Comparison of ENCODE assay signal across 19 cellular contexts in genomic region chr4:24888475-24888874, GRCh38.
"Had no signal": no experiment of that assay in that cellular context is flagged by ENCODE, and none has a peak within 500 bp of the region (broad histone marks: within the 10 kb centered on the region; RNA-seq: fewer than 3 reads in every experiment).

No MANE protein-coding gene starts in this region.

- H3K4me1 Mint-ChIP-seq: naive thymus-derived CD8-positive, alpha-beta T cell; stimulated activated naive B cell treated with anti-CD40 and anti-IgM and Interleukin-4, amounts not matched to agents 10 μg/mL and 1 μg/mL and 100 μg/mL, for 72 hours; stimulated activated naive CD8-positive, alpha-beta T cell treated with anti-CD3 and anti-CD28 coated beads, Interleukin-15, amount 100 ng/mL, for 72 hours had no signal

- H3K79me2 ChIP-seq: hepatocyte had no signal

- H3K27ac Mint-ChIP-seq: dendritic cell treated with granulocyte-macrophage colony-stimulating factor and Interleukin-4, amounts not matched to agents 40 ng/mL and 50 ng/mL, for 4 days; effector memory CD8-positive, alpha-beta T cell; naive thymus-derived CD8-positive, alpha-beta T cell; stimulated activated naive B cell treated with anti-CD40 and anti-IgM and Interleukin-4, amounts not matched to agents 10 μg/mL and 1 μg/mL and 100 μg/mL, for 72 hours; stimulated activated naive CD8-positive, alpha-beta T cell treated with anti-CD3 and anti-CD28 coated beads, Interleukin-15, amount 100 ng/mL, for 72 hours had no signal

- DNase-seq: effector memory CD8-positive, alpha-beta T cell; foreskin melanocyte; left colon; left ventricle myocardium superior; mesenchymal stem cell; naive thymus-derived CD8-positive, alpha-beta T cell; sigmoid colon; stimulated activated CD4-positive, alpha-beta T cell treated with anti-CD3 and anti-CD28 coated beads, Interleukin-2, amount 100 ng/mL, for 24 hours; stimulated activated CD4-positive, alpha-beta T cell treated with anti-CD3 and anti-CD28 coated beads, Interleukin-4, amount 100 ng/mL, for 4 hours; stimulated activated naive B cell treated with anti-CD40 and anti-IgM and Interleukin-4, amounts not matched to agents 10 μg/mL and 1 μg/mL and 100 μg/mL, for 72 hours; stimulated activated naive CD8-positive, alpha-beta T cell treated with anti-CD3 and anti-CD28 coated beads, Interleukin-15, amount 100 ng/mL, for 72 hours; transverse colon had no signal

- H3K4me3 ChIP-seq: hepatocyte, lung, right atrium auricular region, sigmoid colon, skin epidermis, thoracic aorta, transverse colon had no signal

- H3K36me3 ChIP-seq: neutrophil, right atrium auricular region, sigmoid colon, thoracic aorta, transverse colon had no signal

- H3K4me3 Mint-ChIP-seq: dendritic cell treated with granulocyte-macrophage colony-stimulating factor and Interleukin-4, amounts not matched to agents 40 ng/mL and 50 ng/mL, for 4 days; effector memory CD8-positive, alpha-beta T cell; naive thymus-derived CD8-positive, alpha-beta T cell; stimulated activated naive B cell treated with anti-CD40 and anti-IgM and Interleukin-4, amounts not matched to agents 10 μg/mL and 1 μg/mL and 100 μg/mL, for 72 hours; stimulated activated naive CD8-positive, alpha-beta T cell treated with anti-CD3 and anti-CD28 coated beads, Interleukin-15, amount 100 ng/mL, for 72 hours had no signal

- H3K27ac ChIP-seq: hepatocyte, neutrophil, right atrium auricular region, sigmoid colon, skin epidermis, thoracic aorta, transverse colon had no signal

- H3K4me2 ChIP-seq: hepatocyte had no signal

- H3K4me1 ChIP-seq: right atrium auricular region, transverse colon had no signal

- H3K27me3 ChIP-seq: hepatocyte, neutrophil, right atrium auricular region, sigmoid colon, transverse colon had no signal

- H3K9me3 ChIP-seq: neutrophil, right atrium auricular region, sigmoid colon, thoracic aorta, transverse colon had no signal

- H3K9me3 Mint-ChIP-seq: dendritic cell treated with granulocyte-macrophage colony-stimulating factor and Interleukin-4, amounts not matched to agents 40 ng/mL and 50 ng/mL, for 4 days; effector memory CD8-positive, alpha-beta T cell; stimulated activated naive B cell treated with anti-CD40 and anti-IgM and Interleukin-4, amounts not matched to agents 10 μg/mL and 1 μg/mL and 100 μg/mL, for 72 hours; stimulated activated naive CD8-positive, alpha-beta T cell treated with anti-CD3 and anti-CD28 coated beads, Interleukin-15, amount 100 ng/mL, for 72 hours had no signal

- ATAC-seq: effector memory CD8-positive, alpha-beta T cell; left colon; left ventricle myocardium superior; naive thymus-derived CD8-positive, alpha-beta T cell; stimulated activated naive B cell treated with anti-CD40 and anti-IgM and Interleukin-4, amounts not matched to agents 10 μg/mL and 1 μg/mL and 100 μg/mL, for 72 hours; stimulated activated naive CD8-positive, alpha-beta T cell treated with anti-CD3 and anti-CD28 coated beads, Interleukin-15, amount 100 ng/mL, for 72 hours had no signal

- H2AFZ ChIP-seq: hepatocyte had no signal

- H3K36me3 Mint-ChIP-seq: naive thymus-derived CD8-positive, alpha-beta T cell; stimulated activated naive B cell treated with anti-CD40 and anti-IgM and Interleukin-4, amounts not matched to agents 10 μg/mL and 1 μg/mL and 100 μg/mL, for 72 hours had no signal

- H3K27me3 Mint-ChIP-seq: dendritic cell treated with granulocyte-macrophage colony-stimulating factor and Interleukin-4, amounts not matched to agents 40 ng/mL and 50 ng/mL, for 4 days had no signal
